8 cellular contexts compared by ENCODE assay signal in genomic region chr5:112976432-112977309, GRCh38. TPM values are rescaled to one million over a fixed set of nuclear protein-coding genes. Genes with fewer than 3 reads are reported as not detected.
DNase-seq lines count a peak whose midpoint lies in the region; ATAC-seq, FAIRE-seq and TF ChIP-seq lines count a peak whose summit lies in the region.

DCP2 (plus strand) TSS chr5:112976798; CDS start chr5:112976934, 136 bp downstream.

- H3K4me3 Mint-ChIP-seq in chondrocyte (ENCODE audit: unreplicated experiment): peak within 1 kb of the TSS; percentile 98

- ATAC-seq in HG03439 (IDR thresholded peaks at IDR 0.05; ENCODE audit: unreplicated experiment): peak; percentile 99

- H3K4me1 Mint-ChIP-seq in chondrocyte (ENCODE audit: low read depth): peaks cover 41% of the 10 kb centered on the region

- H3K27me3 ChIP-seq in keratinocyte (ENCODE audit: control insufficient read depth, extremely low read depth, insufficient read depth, low read length): no peaks in the 10 kb centered on the region

- peak; percentile 95 for TF ChIP-seq POLR2A in GM19193 (IDR thresholded peaks at IDR 0.05; ENCODE audit: extremely low read depth, insufficient read depth, insufficient read length)

- H3K27ac ChIP-seq in keratinocyte (ENCODE audit: control insufficient read depth, insufficient read depth, low read length): peak within 1 kb of the TSS; percentile 79

- DNase-seq in AML-193 (lab: John Stamatoyannopoulos, UW): peak; percentile 98 to 99
- DNase-seq in NCI-H510A treated with DMSO at 0.1 percent for 48 hours (lab: John Stamatoyannopoulos, UW): peak; percentile 95
- DNase-seq in activated CD4-positive, alpha-beta T cell treated with anti-CD3 and anti-CD28 coated beads for 24 hours (ENCODE audit: low read depth in 2 of 2): peak; percentile 87 to 90
- peak; percentile 95 for DNase-seq in chondrocyte (ENCODE audit: low spot score)
- DNase-seq in keratinocyte (ENCODE audit: low read depth, low spot score): peak; percentile 97
- peak; percentile 88 for DNase-seq in stimulated activated CD4-positive, alpha-beta T cell treated with anti-CD3 and anti-CD28 coated beads, Interleukin-15, amount 100 ng/mL, for 1 hour (ENCODE audit: low read depth in 1 of 2, low spot score in 1 of 2)

- no peaks in the 10 kb centered on the region for H3K9me3 ChIP-seq in keratinocyte (ENCODE audit: control insufficient read depth, low read depth, low read length)

- H3K79me2 ChIP-seq in keratinocyte (ENCODE audit: control insufficient read depth, insufficient read depth, low read length): peaks cover 51% of the 10 kb centered on the region

- H3K36me3 ChIP-seq in keratinocyte (ENCODE audit: control insufficient read depth in 2 of 2, extremely low read depth in 1 of 2, insufficient read depth in 2 of 2, low read length in 2 of 2): peaks cover 0 to 2% of the 10 kb centered on the region in 2 experiments

- H3K27ac Mint-ChIP-seq in chondrocyte (ENCODE audit: unreplicated experiment): peak within 1 kb of the TSS; percentile 99

- dilution Hi-C loops in keratinocyte (cut with MboI; ENCODE audit: extremely low pct_ligation_motif_present, low sequenced_read_pairs): no loop called here

- no peaks in the 10 kb centered on the region for H3K9me1 ChIP-seq in keratinocyte (ENCODE audit: control insufficient read depth, extremely low read depth, insufficient read depth, low read length)

- FAIRE-seq in keratinocyte (lab: Jason Lieb, UNC): peak; percentile 85

- H3K27me3 Mint-ChIP-seq in chondrocyte (ENCODE audit: low read depth): no peaks in the 10 kb centered on the region

- H3K4me1 ChIP-seq in keratinocyte (ENCODE audit: control insufficient read depth, extremely low read depth, insufficient read depth, low read length): peaks cover 20% of the 10 kb centered on the region

- no peaks in the 10 kb centered on the region for H4K20me1 ChIP-seq in keratinocyte (ENCODE audit: control insufficient read depth, extremely low read depth, insufficient read depth, low read length)

- H3K4me2 ChIP-seq in keratinocyte (ENCODE audit: control insufficient read depth, extremely low read depth, insufficient read depth, low read depth, low read length): peak within 1 kb of the TSS; percentile 99

- peak within 1 kb of the TSS; percentile 99 for H2AFZ ChIP-seq in keratinocyte (ENCODE audit: control insufficient read depth, low read length)

- H3K9ac ChIP-seq in keratinocyte (ENCODE audit: control insufficient read depth, extremely low read depth, insufficient read depth, low read length): peak within 1 kb of the TSS; percentile 87

- H3K4me3 ChIP-seq in keratinocyte (ENCODE audit: control insufficient read depth in 2 of 3, extremely low read depth in 1 of 3, insufficient read depth in 2 of 3, low read depth in 1 of 3, low read length in 3 of 3): peak within 1 kb of the TSS; percentile 68 to 96 (median 94)

- no peaks in the 10 kb centered on the region for H3K9me3 Mint-ChIP-seq in chondrocyte (ENCODE audit: low read depth)

- no peaks in the 10 kb centered on the region for H3K36me3 Mint-ChIP-seq in chondrocyte (ENCODE audit: low read depth)

- TF ChIP-seq CTCF in chondrocyte (IDR thresholded peaks at IDR 0.05): no peak
- TF ChIP-seq CTCF in keratinocyte (optimal IDR thresholded peaks at IDR 0.05 in 1 of 3, IDR thresholded peaks at IDR 0.05 in 1 of 3, conservative IDR thresholded peaks at IDR 0.05 in 1 of 3; ENCODE audit: extremely low read depth in 1 of 3, insufficient read depth in 2 of 3, low read length in 3 of 3): no peak

RNA-seq across cellular contexts. Expression of gene DCP2, which starts in this region (rescaled TPM):
- 37.3 to 47.1 TPM (median 40.1 TPM) in 3 replicates for total RNA-seq in chondrocyte
- 6.7 to 11.8 TPM (median 10.1 TPM) in 3 replicates for polyA plus RNA-seq in keratinocyte
- 11.3 TPM for polyA plus RNA-seq in keratinocyte (2011; ENCODE audit: low read depth)
- polyA plus RNA-seq in keratinocyte (2011; cell fraction: cytosol; rRNA removed): 5.7 and 9.1 TPM in 2 replicates
- 7.5 and 10.7 TPM in 2 replicates for polyA plus RNA-seq in keratinocyte (2011; cell fraction: nucleus; rRNA removed)
- 8.5 and 10.5 TPM in 2 replicates for polyA plus RNA-seq in keratinocyte (2012; ENCODE audit: low replicate concordance)
- 7.4 to 22.0 TPM (median 21.7 TPM) in 3 replicates for polyA minus RNA-seq in keratinocyte
- 7.1 TPM for polyA minus RNA-seq in keratinocyte (2011; cell fraction: cytosol; rRNA and poly(A)+ RNA removed)
- polyA minus RNA-seq in keratinocyte (2011; cell fraction: nucleus; rRNA and poly(A)+ RNA removed): 13.1 and 21.5 TPM in 2 replicates

Comparison
In these comparisons a context has a peak if more than half of its experiments do, and no peak if none do; other contexts are left out.
1. Peak in every context shown above with its lines: DNase-seq, ATAC-seq, H3K4me3 ChIP-seq and H3K27ac ChIP-seq.